In genomic region chr1:156692958-156693857, GRCh38 we compare ENCODE assay signal across 1 cellular context.
TF ChIP-seq lines count a peak whose summit lies in the region.

No MANE protein-coding gene starts in this region.

TF ChIP-seq in HepG2, 621 proteins besides CTCF, POLR2A, EP300 and RAD21:
- TF ChIP-seq MXD4 (CRISPR knock-in tag; IDR thresholded peaks at IDR 0.05) (no peak), ZNF276 (CRISPR knock-in tag; IDR thresholded peaks at IDR 0.05; ENCODE audit: low read depth) (no peak), ZNF281 (CRISPR knock-in tag; IDR thresholded peaks at IDR 0.05; ENCODE audit: borderline replicate concordance) (peak; percentile 53; the same call in 1 of the 2 replicates), ZNF556 (CRISPR knock-in tag; IDR thresholded peaks at IDR 0.05; ENCODE audit: borderline replicate concordance) (no peak), PATZ1 (CRISPR knock-in tag; IDR thresholded peaks at IDR 0.05) (peak; percentile 31; the same call in 1 of the 2 replicates)
